Comparison of ENCODE assay signal across 1 cellular context in the genomic region with DNA sequence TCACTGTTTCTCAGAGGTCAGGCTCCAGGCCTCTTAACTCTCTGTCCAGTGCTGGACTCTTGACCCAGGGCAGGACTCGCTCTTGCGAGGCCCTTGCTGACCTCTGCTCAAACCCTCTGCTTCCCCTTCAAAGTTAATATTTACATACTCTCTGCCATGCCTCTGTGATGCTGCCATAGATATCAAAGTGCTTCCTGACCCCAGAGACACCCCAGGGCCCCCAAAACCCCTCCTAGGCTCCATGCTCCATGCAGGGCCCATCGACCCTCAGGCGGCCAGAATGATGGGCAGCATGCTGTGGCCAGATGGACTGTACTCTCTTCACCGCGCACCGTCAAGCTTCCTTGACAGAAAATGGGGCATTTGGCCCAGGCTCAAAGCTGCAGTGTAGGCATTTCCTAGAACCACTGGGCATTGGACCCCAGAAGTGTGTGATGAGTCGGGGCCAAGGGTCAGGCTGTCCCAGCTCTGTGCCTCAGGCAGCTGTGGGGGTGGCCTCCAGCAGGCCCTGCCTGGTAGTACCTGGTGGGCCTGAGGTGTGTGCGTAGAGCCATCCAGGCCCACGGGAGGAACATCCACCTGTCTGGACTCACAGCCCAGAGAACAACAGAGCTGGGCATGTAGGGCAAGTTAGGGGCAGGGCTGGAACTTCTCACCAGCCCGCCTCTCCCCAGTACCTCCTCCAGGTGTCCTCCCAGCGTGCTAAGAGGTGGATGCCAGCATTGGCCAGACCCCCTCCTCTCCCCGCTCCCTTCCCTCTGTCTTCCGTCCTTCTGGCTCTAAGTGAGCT.
TF ChIP-seq lines count a peak whose summit lies in the region.

No MANE protein-coding gene starts in this region.

TF ChIP-seq in HCT116, 20 proteins besides CTCF, POLR2A, EP300 and RAD21 (continued from another document):
- no peak for TF ChIP-seq FOSL1 (IDR thresholded peaks at IDR 0.05; ENCODE audit: low read depth)
TF ChIP-seq in HCT116: peak in this region for 0.
